In genomic region chr18:48356909-48357631, GRCh38 we compare ENCODE assay signal across 17 cellular contexts. TPM values are rescaled to one million over a fixed set of nuclear protein-coding genes. Genes with fewer than 3 reads are reported as not detected.
DNase-seq lines count a peak whose midpoint lies in the region; ATAC-seq, FAIRE-seq and TF ChIP-seq lines count a peak whose summit lies in the region.
"Had no signal": no experiment of that assay in that cellular context is flagged by ENCODE, and none has a peak within 500 bp of the region (broad histone marks: within the 10 kb centered on the region; RNA-seq: fewer than 3 reads in every experiment).

No MANE protein-coding gene starts in this region.

- H3K4me3 ChIP-seq in SK-N-SH (ENCODE audit: low read depth in 2 of 2, low read length in 1 of 2) (no peak overlapping the region), keratinocyte (ENCODE audit: control insufficient read depth in 2 of 3, extremely low read depth in 1 of 3, insufficient read depth in 2 of 3, low read depth in 1 of 3, low read length in 3 of 3) (no peak overlapping the region), testis (no peak overlapping the region)
- H3K4me3 ChIP-seq: spleen had no signal

- WGBS in SK-N-SH (ENCODE audit: low lambda C conversion rate): 44% methylated on average over 10 of the region's 11 CpGs
- WGBS in testis, 2 donors: 62 to 66% methylated on average over 11 of the region's 11 CpGs

- CTCF ChIA-PET in SK-N-SH (lab: Yijun Ruan, JAX): interaction anchor here (1.1 to 1.4 kb wide), 2 partner anchors 23 to 63 kb away, joined by 3 read pairs; no protein-coding TSS in a partner anchor

- ATAC-seq in SK-N-SH treated with all-trans-retinoic acid at 6 μM for 48 hours (no peak), HG02938 (IDR thresholded peaks at IDR 0.05; ENCODE audit: unreplicated experiment) (no peak)
- no peak for ATAC-seq in activated CD4-positive, CD25-positive, alpha-beta regulatory T cell treated with anti-CD3 and anti-CD28 coated beads, Interleukin-2, amount 50 U/mL, for 24 hours

- H3K9me2 ChIP-seq in SK-N-SH: no peaks in the 10 kb centered on the region

- H3K79me2 ChIP-seq in SK-N-SH (ENCODE audit: insufficient read depth): no peaks in the 10 kb centered on the region
- H3K79me2 ChIP-seq in keratinocyte (ENCODE audit: control insufficient read depth, insufficient read depth, low read length): no peaks in the 10 kb centered on the region

- TF ChIP-seq CTCF in SK-N-SH (IDR thresholded peaks at IDR 0.05): no peak
- TF ChIP-seq CTCF in keratinocyte (optimal IDR thresholded peaks at IDR 0.05 in 1 of 3, IDR thresholded peaks at IDR 0.05 in 1 of 3, conservative IDR thresholded peaks at IDR 0.05 in 1 of 3; ENCODE audit: extremely low read depth in 1 of 3, insufficient read depth in 2 of 3, low read length in 3 of 3): no peak
- no peak for TF ChIP-seq CTCF in testis (IDR thresholded peaks at IDR 0.05)

- DNase-seq in SK-N-SH (peak; percentile 30), RPMI8226 (peak; percentile 55), keratinocyte (ENCODE audit: low read depth, low spot score) (peak; percentile 32), testis (peak; percentile 6), NOMO-1 treated with dmso at 0.1 percent for 144 hours (lab: John Stamatoyannopoulos, UW; ENCODE audit: unreplicated experiment) (no peak)
- DNase-seq: activated CD4-positive, alpha-beta T cell treated with anti-CD3 and anti-CD28 coated beads for 1 hour; activated T-cell treated with anti-CD3 and anti-CD28 coated beads, Interleukin-2, amount 50 U/mL, for 1 hour; HCEC 1CT; hippocampal formation; mesenchymal stem cell; spleen; SW 1271 had no signal

- H2AFZ ChIP-seq in SK-N-SH (ENCODE audit: low read depth) (no peak overlapping the region), keratinocyte (ENCODE audit: control insufficient read depth, low read length) (peak overlapping the region; percentile 8)

- H3F3A ChIP-seq in SK-N-SH (replicated peaks; ENCODE audit: insufficient read depth): no peaks in the 10 kb centered on the region

- no peak for TF ChIP-seq RAD21 in SK-N-SH (IDR thresholded peaks at IDR 0.05; ENCODE audit: low read length)

- TF ChIP-seq POLR2A in testis (IDR thresholded peaks at IDR 0.05): no peak

- no peaks in the 10 kb centered on the region for H3K9me3 ChIP-seq in SK-N-SH
- no peaks in the 10 kb centered on the region for H3K9me3 ChIP-seq in keratinocyte (ENCODE audit: control insufficient read depth, low read depth, low read length)
- H3K9me3 ChIP-seq in testis: no peaks in the 10 kb centered on the region
- H3K9me3 ChIP-seq: spleen had no signal

- peak in 1 of 2 experiments; percentile 20; a peak in 1 of 4 replicates for TF ChIP-seq EP300 in SK-N-SH (IDR thresholded peaks at IDR 0.05; ENCODE audit: borderline replicate concordance in 1 of 2, low read depth in 1 of 2, low read length in 1 of 2)

- dilution Hi-C loops in keratinocyte (cut with MboI; ENCODE audit: extremely low pct_ligation_motif_present, low sequenced_read_pairs): no loop called here

- H4K20me1 ChIP-seq in SK-N-SH (ENCODE audit: insufficient read depth) (no peaks in the 10 kb centered on the region), keratinocyte (ENCODE audit: control insufficient read depth, extremely low read depth, insufficient read depth, low read length) (no peaks in the 10 kb centered on the region)

- no peaks in the 10 kb centered on the region for H3K9me1 ChIP-seq in keratinocyte (ENCODE audit: control insufficient read depth, extremely low read depth, insufficient read depth, low read length)

- H3K27me3 ChIP-seq in SK-N-SH (ENCODE audit: insufficient read depth) (peaks cover 21% of the 10 kb centered on the region; the same call in 1 of the 2 replicates), keratinocyte (ENCODE audit: control insufficient read depth, extremely low read depth, insufficient read depth, low read length) (peaks cover 3% of the 10 kb centered on the region), testis (no peaks in the 10 kb centered on the region)
- H3K27me3 ChIP-seq: spleen had no signal

- no peaks in the 10 kb centered on the region for H3K36me3 ChIP-seq in SK-N-SH (replicated peaks in 1 of 2; ENCODE audit: control insufficient read depth in 1 of 2, insufficient read depth in 2 of 2, low read length in 1 of 2)
- no peaks in the 10 kb centered on the region for H3K36me3 ChIP-seq in keratinocyte (ENCODE audit: control insufficient read depth in 2 of 2, extremely low read depth in 1 of 2, insufficient read depth in 2 of 2, low read length in 2 of 2)
- no peaks in the 10 kb centered on the region for H3K36me3 ChIP-seq in testis (ENCODE audit: low read depth, missing control alignments)
- H3K36me3 ChIP-seq: spleen had no signal

- H3K4me2 ChIP-seq in SK-N-SH: no peak overlapping the region
- H3K4me2 ChIP-seq in keratinocyte (ENCODE audit: control insufficient read depth, extremely low read depth, insufficient read depth, low read depth, low read length): no peak overlapping the region

- peak; percentile 55 for FAIRE-seq in keratinocyte (lab: Jason Lieb, UNC)
- FAIRE-seq: colon had no signal

- POLR2A ChIA-PET in SK-N-SH (lab: Yijun Ruan, JAX): no interaction called here

- intact Hi-C loops in testis (cut with DNase I; ENCODE audit: low total_unique reads): no loop called here

- H3K27ac ChIP-seq in SK-N-SH (ENCODE audit: low read depth in 2 of 2, low read length in 1 of 2) (peak overlapping the region in 1 of 2 experiments; percentile 22; a peak in 1 of 4 replicates), keratinocyte (ENCODE audit: control insufficient read depth, insufficient read depth, low read length) (no peak overlapping the region), testis (no peak overlapping the region)

- H3K9ac ChIP-seq in SK-N-SH (no peak overlapping the region), keratinocyte (ENCODE audit: control insufficient read depth, extremely low read depth, insufficient read depth, low read length) (no peak overlapping the region)

- H3K4me1 ChIP-seq in SK-N-SH (ENCODE audit: control insufficient read depth in 1 of 2, insufficient read depth in 2 of 2, low read depth in 1 of 2, low read length in 1 of 2): peaks cover 0 to 31% of the 10 kb centered on the region in 2 experiments; a peak in 1 of 4 replicates
- peaks cover 14% of the 10 kb centered on the region for H3K4me1 ChIP-seq in keratinocyte (ENCODE audit: control insufficient read depth, extremely low read depth, insufficient read depth, low read length)
- H3K4me1 ChIP-seq in testis: peaks cover 18% of the 10 kb centered on the region

TF ChIP-seq in SK-N-SH, 30 proteins besides CTCF, POLR2A, EP300 and RAD21:
- TF ChIP-seq RCOR1 (IDR thresholded peaks at IDR 0.05; ENCODE audit: low read length) (peak; percentile 21; the same call in 1 of the 2 replicates), RXRA (IDR thresholded peaks at IDR 0.05; ENCODE audit: borderline replicate concordance, low read depth) (no peak)

TF ChIP-seq in SK-N-SH treated with all-trans-retinoic acid at 6 μM for 48 hours, 23 proteins besides CTCF, POLR2A, EP300 and RAD21 (continues in another document):
- TF ChIP-seq TSHZ2 (CRISPR knock-in tag; IDR thresholded peaks at IDR 0.05) (no peak), GLIS3 (CRISPR knock-in tag; IDR thresholded peaks at IDR 0.05) (no peak), PPARA (CRISPR knock-in tag; IDR thresholded peaks at IDR 0.05; ENCODE audit: borderline replicate concordance) (no peak), RARB (CRISPR knock-in tag; IDR thresholded peaks at IDR 0.05) (no peak)

RNA-seq across cellular contexts. Expression of gene ZBTB7C, which starts 52.1 kb away (rescaled TPM):
- polyA plus RNA-seq in SK-N-SH (2012; rRNA removed): 0.05 and 0.15 TPM in 2 replicates
- polyA plus RNA-seq in SK-N-SH (2012; cell fraction: cytosol; rRNA removed): 0.08 and 0.12 TPM in 2 replicates
- 0.04 and 0.05 TPM in 2 replicates for polyA plus RNA-seq in SK-N-SH (2012; cell fraction: nucleus; rRNA removed)
- 0.15 to 0.77 TPM (median 0.58 TPM) in 3 replicates for polyA plus RNA-seq in keratinocyte
- 0.76 TPM for polyA plus RNA-seq in keratinocyte (2011; ENCODE audit: low read depth)
- polyA plus RNA-seq in keratinocyte (2011; cell fraction: cytosol; rRNA removed): 0.28 and 0.30 TPM in 2 replicates
- 0.72 and 1.1 TPM in 2 replicates for polyA plus RNA-seq in keratinocyte (2011; cell fraction: nucleus; rRNA removed)
- polyA plus RNA-seq in keratinocyte (2012; ENCODE audit: low replicate concordance): 0.80 and 4.0 TPM in 2 replicates
- 0.22 to 0.66 TPM (median 0.62 TPM) in 3 replicates for polyA minus RNA-seq in keratinocyte
- not detected for polyA minus RNA-seq in keratinocyte (2011; cell fraction: cytosol; rRNA and poly(A)+ RNA removed)
- polyA minus RNA-seq in keratinocyte (2011; cell fraction: nucleus; rRNA and poly(A)+ RNA removed): 0.32 and 1.1 TPM in 2 replicates
- total RNA-seq in testis: 10 to 100 TPM; 42.4 to 65.4 TPM
- polyA plus RNA-seq in testis (ENCODE audit: insufficient read depth, low read depth, low replicate concordance): 14.1 TPM
- polyA plus RNA-seq: AG04450 had no signal
